Comparison of ENCODE assay signal across 22 cellular contexts in the genomic region with DNA sequence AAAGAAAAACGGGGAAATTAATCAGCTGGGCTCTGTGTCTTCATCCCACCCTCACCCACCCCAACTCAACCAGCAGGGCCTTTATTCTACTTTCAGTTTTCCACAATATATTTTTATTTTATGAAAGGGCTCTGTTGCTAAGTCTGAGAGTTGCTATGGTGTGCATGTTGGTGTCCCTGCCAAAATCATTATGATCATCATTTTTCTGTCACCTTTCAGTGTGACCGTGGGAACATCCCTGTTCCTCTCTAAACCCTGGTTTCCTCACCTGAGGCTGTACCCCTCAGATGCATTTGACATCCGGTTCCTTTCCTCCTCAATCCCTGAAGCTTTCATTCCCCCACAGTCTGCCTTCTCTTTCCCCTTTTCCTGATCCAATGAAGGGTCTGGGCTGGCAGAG.
DNase-seq lines count a peak whose midpoint lies in the region; ATAC-seq, FAIRE-seq and TF ChIP-seq lines count a peak whose summit lies in the region.
"Had no signal": no experiment of that assay in that cellular context is flagged by ENCODE, and none has a peak within 500 bp of the region (broad histone marks: within the 10 kb centered on the region; RNA-seq: fewer than 3 reads in every experiment).

No MANE protein-coding gene starts in this region.

- H3K4me3 Mint-ChIP-seq in osteocyte (ENCODE audit: unreplicated experiment) = no peak overlapping the region
- H3K4me3 Mint-ChIP-seq: naive B cell; T-helper 2 cell treated with Interferon-gamma antibody and Interleukin-4, amounts not matched to agents 5 μg/mL and 100 μg/mL, for 36 hours had no signal

- H3K9ac ChIP-seq in Loucy (ENCODE audit: low read depth, low read length, poor library complexity, severe bottlenecking) (peak overlapping the region; percentile 4), kidney (ENCODE audit: low read length in 2 of 2) (no peak overlapping the region)
- H3K9ac ChIP-seq: KMS-11 had no signal

- intact Hi-C loops in kidney (cut with DNase I) = no loop called here

- H3K4me2 ChIP-seq in Loucy (ENCODE audit: low read depth, low read length, poor library complexity, severe bottlenecking) = no peak overlapping the region
- H3K4me2 ChIP-seq: KMS-11 had no signal

- no peak overlapping the region for H3K4me3 ChIP-seq in ACC112 (ENCODE audit: low read depth, low read length)
- no peak overlapping the region for H3K4me3 ChIP-seq in Loucy (ENCODE audit: low read length, poor library complexity, severe bottlenecking)
- H3K4me3 ChIP-seq in kidney (ENCODE audit: low read length in 2 of 2) = no peak overlapping the region
- H3K4me3 ChIP-seq: left lung, prostate gland had no signal

- peak overlapping the region; percentile 42 for H3K27ac Mint-ChIP-seq in osteocyte (ENCODE audit: unreplicated experiment)
- H3K27ac Mint-ChIP-seq: T-helper 2 cell treated with Interferon-gamma antibody and Interleukin-4, amounts not matched to agents 5 μg/mL and 100 μg/mL, for 36 hours had no signal

- no peaks in the 10 kb centered on the region for H4K20me1 ChIP-seq in Loucy (ENCODE audit: insufficient read depth, low read length, poor library complexity, severe bottlenecking)

- H3K27ac ChIP-seq in ACC112 (ENCODE audit: low read depth, low read length) = peak overlapping the region; percentile 67
- peak overlapping the region in 1 of 2 donors; percentile 32 for H3K27ac ChIP-seq in kidney (ENCODE audit: low read depth in 2 of 2, low read length in 2 of 2)
- H3K27ac ChIP-seq: brain microvascular endothelial cell, KMS-11, left lung, prostate gland had no signal

- H3K79me2 ChIP-seq in ACC112 (ENCODE audit: control insufficient read depth, insufficient read depth, low read length, unreplicated experiment) = no peaks in the 10 kb centered on the region
- no peaks in the 10 kb centered on the region for H3K79me2 ChIP-seq in Loucy (ENCODE audit: insufficient read depth, low read length)

- H3K9me2 ChIP-seq in Loucy (replicated peaks; ENCODE audit: low read depth, low read length) = no peaks in the 10 kb centered on the region

- no peaks in the 10 kb centered on the region for H3K27me3 Mint-ChIP-seq in osteocyte (ENCODE audit: unreplicated experiment)
- H3K27me3 Mint-ChIP-seq: stimulated activated naive CD8-positive, alpha-beta T cell treated with anti-CD3 and anti-CD28 coated beads, Interleukin-15, amount 100 ng/mL, for 72 hours had no signal

- no peak for FAIRE-seq in kidney (lab: Jason Lieb, UNC)
- FAIRE-seq: GM12892 had no signal

- H3K9me3 ChIP-seq in Loucy (ENCODE audit: insufficient read depth, low read depth, low read length) = no peaks in the 10 kb centered on the region
- no peaks in the 10 kb centered on the region for H3K9me3 ChIP-seq in kidney (ENCODE audit: control insufficient read depth in 1 of 2, low read length in 2 of 2)
- H3K9me3 ChIP-seq: left lung, prostate gland had no signal

- no peaks in the 10 kb centered on the region for H3K9me3 Mint-ChIP-seq in osteocyte (ENCODE audit: unreplicated experiment)
- H3K9me3 Mint-ChIP-seq: naive B cell; stimulated activated naive CD8-positive, alpha-beta T cell treated with anti-CD3 and anti-CD28 coated beads, Interleukin-15, amount 100 ng/mL, for 72 hours; T-helper 2 cell treated with Interferon-gamma antibody and Interleukin-4, amounts not matched to agents 5 μg/mL and 100 μg/mL, for 36 hours had no signal

- peaks cover 65% of the 10 kb centered on the region for H3K4me1 Mint-ChIP-seq in osteocyte (ENCODE audit: unreplicated experiment)

- H3K36me3 ChIP-seq in ACC112 (ENCODE audit: insufficient read depth, low read length) (no peaks in the 10 kb centered on the region), Loucy (ENCODE audit: insufficient read depth, low read length) (no peaks in the 10 kb centered on the region), kidney (ENCODE audit: control insufficient read depth in 1 of 2, insufficient read depth in 2 of 2, low read length in 2 of 2) (no peaks in the 10 kb centered on the region)
- H3K36me3 ChIP-seq: brain microvascular endothelial cell, left lung, prostate gland had no signal

- DNase-seq in dermis microvascular lymphatic vessel endothelial cell (ENCODE audit: low read depth in 2 of 2) (peak; percentile 76 to 96), osteocyte (ENCODE audit: extremely low spot score, unreplicated experiment) (no peak), dedifferentiated amniotic fluid mesenchymal stem cell (ENCODE audit: extremely low spot score) (no peak), kidney (no peak), globus pallidus (ENCODE audit: low spot score) (no peak)
- DNase-seq: activated CD4-positive, alpha-beta T cell treated with anti-CD3 and anti-CD28 coated beads for 1 hour; Calu3; GDM1; naive B cell; NCI-H1105 treated with DMSO at 0.1 percent for 48 hours; NK-92 treated with Interleukin-12 subunit alpha and Interleukin-12 subunit beta, amount 100 ng/mL, for 24 hours; SHP77 treated with DMSO at 0.1 percent for 48 hours had no signal

- no peaks in the 10 kb centered on the region for H3K27me3 ChIP-seq in ACC112 (ENCODE audit: insufficient read depth, low read length)
- H3K27me3 ChIP-seq in Loucy (ENCODE audit: insufficient read depth, low read length, poor library complexity, severe bottlenecking) = no peaks in the 10 kb centered on the region
- H3K27me3 ChIP-seq: brain microvascular endothelial cell, left lung had no signal

- H3F3A ChIP-seq in Loucy (ENCODE audit: low read depth) = no peaks in the 10 kb centered on the region

- TF ChIP-seq CTCF in Loucy (conservative IDR thresholded peaks at IDR 0.05; ENCODE audit: low read length) (no peak), osteocyte (IDR thresholded peaks at IDR 0.05) (no peak), kidney (IDR thresholded peaks at IDR 0.05; ENCODE audit: borderline replicate concordance, extremely low read depth, insufficient read depth) (no peak)

- ATAC-seq in HG03460 (IDR thresholded peaks at IDR 0.05; ENCODE audit: unreplicated experiment) = no peak

- peak overlapping the region; percentile 66 for H2AFZ ChIP-seq in ACC112 (ENCODE audit: low read length, unreplicated experiment)
- H2AFZ ChIP-seq in Loucy (ENCODE audit: low read length) = no peak overlapping the region

- peaks cover 49% of the 10 kb centered on the region for H3K4me1 ChIP-seq in ACC112 (ENCODE audit: control insufficient read depth, insufficient read depth, low read length, unreplicated experiment)
- H3K4me1 ChIP-seq in Loucy (ENCODE audit: insufficient read depth, low read length, poor library complexity, severe bottlenecking) = peaks cover 36% of the 10 kb centered on the region
- H3K4me1 ChIP-seq in kidney (ENCODE audit: control insufficient read depth in 1 of 2, insufficient read depth in 1 of 2, low read depth in 1 of 2, low read length in 2 of 2) = peaks cover 18 to 20% of the 10 kb centered on the region in 2 donors
- H3K4me1 ChIP-seq: prostate gland had no signal

- H3K36me3 Mint-ChIP-seq in osteocyte (ENCODE audit: unreplicated experiment) = no peaks in the 10 kb centered on the region
- H3K36me3 Mint-ChIP-seq: naive B cell had no signal

Comparison
In these comparisons a context has a peak if more than half of its experiments do, and no peak if none do; other contexts are left out.
1. DNase-seq: peak in dermis microvascular lymphatic vessel endothelial cell (2 of 2); none in osteocyte (single experiment), dedifferentiated amniotic fluid mesenchymal stem cell (single experiment), kidney (single experiment) and globus pallidus (single experiment).